Comparison of ENCODE assay signal across 1 cellular context in genomic region chr22:43000441-43001175, GRCh38.
TF ChIP-seq lines count a peak whose summit lies in the region.

No MANE protein-coding gene starts in this region.

TF ChIP-seq in GM12878, 131 proteins besides CTCF, POLR2A, EP300 and RAD21 (continued from another document and continues in another):
- TF ChIP-seq NKRF (conservative IDR thresholded peaks at IDR 0.05), result no peak
- peak in 1 of 2 experiments; percentile 53; a peak in 1 of 4 replicates for TF ChIP-seq SRF (IDR thresholded peaks at IDR 0.05; ENCODE audit: low read depth in 2 of 2, low read length in 2 of 2)
- peak; percentile 87 for TF ChIP-seq JUNB (IDR thresholded peaks at IDR 0.05)
- no peak for TF ChIP-seq ZNF207 (IDR thresholded peaks at IDR 0.05; ENCODE audit: borderline replicate concordance)
- TF ChIP-seq BRCA1 (IDR thresholded peaks at IDR 0.05; ENCODE audit: low read depth, low read length), result no peak
- TF ChIP-seq CEBPB (IDR thresholded peaks at IDR 0.05; ENCODE audit: borderline replicate concordance in 1 of 2, low read depth in 2 of 2, low read length in 2 of 2), result 0 out of 4 replicates have a peak, but pooled peaks of 1 of the 2 experiments have one; percentile 54
- no peak for TF ChIP-seq SIN3A (IDR thresholded peaks at IDR 0.05; ENCODE audit: low read depth, low read length)
- peak; percentile 50; the same call in 1 of the 2 replicates for TF ChIP-seq EED (IDR thresholded peaks at IDR 0.05; ENCODE audit: low read depth)
- TF ChIP-seq ZNF622 (IDR thresholded peaks at IDR 0.05), result no peak
- TF ChIP-seq E4F1 (IDR thresholded peaks at IDR 0.05; ENCODE audit: borderline replicate concordance, partially characterized antibody), result no peak
- no peak for TF ChIP-seq TARDBP (IDR thresholded peaks at IDR 0.05; ENCODE audit: borderline replicate concordance)
- TF ChIP-seq ZBTB40 (IDR thresholded peaks at IDR 0.05; ENCODE audit: borderline replicate concordance), result no peak
- no peak for TF ChIP-seq MAX (IDR thresholded peaks at IDR 0.05; ENCODE audit: low read depth, low read length)
- TF ChIP-seq ZNF592 (IDR thresholded peaks at IDR 0.05), result no peak
- no peak for TF ChIP-seq ZBTB11 (CRISPR knock-in tag; IDR thresholded peaks at IDR 0.05)
- TF ChIP-seq MEF2B (IDR thresholded peaks at IDR 0.05; ENCODE audit: partially characterized antibody, poor library complexity, severe bottlenecking), result peak; percentile 58
- TF ChIP-seq MTA2 (IDR thresholded peaks at IDR 0.05; ENCODE audit: low read depth), result no peak
- no peak for TF ChIP-seq YY1 (IDR thresholded peaks at IDR 0.05; ENCODE audit: low read depth, low read length)
- no peak for TF ChIP-seq MYB (IDR thresholded peaks at IDR 0.05; ENCODE audit: borderline replicate concordance, low read depth, low read length)
- no peak for TF ChIP-seq RBBP5 (conservative IDR thresholded peaks at IDR 0.05)
- TF ChIP-seq NR2C1 (IDR thresholded peaks at IDR 0.05), result no peak
- no peak for TF ChIP-seq BACH1 (IDR thresholded peaks at IDR 0.05; ENCODE audit: borderline replicate concordance)
- TF ChIP-seq PAX5 (IDR thresholded peaks at IDR 0.05; ENCODE audit: borderline replicate concordance, low read depth, low read length), result no peak
- peak; percentile 44; the same call in 1 of the 2 replicates for TF ChIP-seq CREM (IDR thresholded peaks at IDR 0.05; ENCODE audit: low read depth)
- peak; percentile 74; the same call in 1 of the 2 replicates for TF ChIP-seq ATF2 (IDR thresholded peaks at IDR 0.05; ENCODE audit: low read length)
- no peak for TF ChIP-seq CHD2 (IDR thresholded peaks at IDR 0.05; ENCODE audit: borderline replicate concordance, low read depth, low read length)
- TF ChIP-seq SMARCA5 (IDR thresholded peaks at IDR 0.05), result no peak
- no peak for TF ChIP-seq SUZ12 (IDR thresholded peaks at IDR 0.05; ENCODE audit: unreplicated experiment)
- 0 out of 4 replicates have a peak, but pooled peaks of 1 of the 2 experiments have one; percentile 32 for TF ChIP-seq IKZF2 (IDR thresholded peaks at IDR 0.05)
- TF ChIP-seq STAT1 (conservative IDR thresholded peaks at IDR 0.05), result no peak
- TF ChIP-seq NR2F1 (conservative IDR thresholded peaks at IDR 0.05), result no peak
- peak; percentile 62 for TF ChIP-seq RUNX3 (IDR thresholded peaks at IDR 0.05; ENCODE audit: low read length)
- no peak for TF ChIP-seq ZZZ3 (IDR thresholded peaks at IDR 0.05; ENCODE audit: control insufficient read depth, insufficient read length, low read depth)
- TF ChIP-seq ZBTB4 (CRISPR knock-in tag; IDR thresholded peaks at IDR 0.05), result no peak
- TF ChIP-seq WRNIP1 (IDR thresholded peaks at IDR 0.05; ENCODE audit: borderline replicate concordance, low read depth, low read length), result no peak
- peak; percentile 97 for TF ChIP-seq MEF2A (IDR thresholded peaks at IDR 0.05; ENCODE audit: insufficient read depth, low read depth, low read length)
- TF ChIP-seq SMAD1 (IDR thresholded peaks at IDR 0.05; ENCODE audit: low read depth, partially characterized antibody), result no peak
- 0 out of 2 replicates have a peak, but pooled peaks have one; percentile 30 for TF ChIP-seq ZBED1 (IDR thresholded peaks at IDR 0.05; ENCODE audit: borderline replicate concordance)
- no peak for TF ChIP-seq SREBF2 (IDR thresholded peaks at IDR 0.05; ENCODE audit: low read length)
- TF ChIP-seq CBX5 (IDR thresholded peaks at IDR 0.05; ENCODE audit: low read depth), result no peak
- no peak for TF ChIP-seq HDGF (IDR thresholded peaks at IDR 0.05)
- TF ChIP-seq NFYA (IDR thresholded peaks at IDR 0.05; ENCODE audit: borderline replicate concordance, low read depth, low read length), result no peak
